1 cellular context compared by ENCODE assay signal in the genomic region with DNA sequence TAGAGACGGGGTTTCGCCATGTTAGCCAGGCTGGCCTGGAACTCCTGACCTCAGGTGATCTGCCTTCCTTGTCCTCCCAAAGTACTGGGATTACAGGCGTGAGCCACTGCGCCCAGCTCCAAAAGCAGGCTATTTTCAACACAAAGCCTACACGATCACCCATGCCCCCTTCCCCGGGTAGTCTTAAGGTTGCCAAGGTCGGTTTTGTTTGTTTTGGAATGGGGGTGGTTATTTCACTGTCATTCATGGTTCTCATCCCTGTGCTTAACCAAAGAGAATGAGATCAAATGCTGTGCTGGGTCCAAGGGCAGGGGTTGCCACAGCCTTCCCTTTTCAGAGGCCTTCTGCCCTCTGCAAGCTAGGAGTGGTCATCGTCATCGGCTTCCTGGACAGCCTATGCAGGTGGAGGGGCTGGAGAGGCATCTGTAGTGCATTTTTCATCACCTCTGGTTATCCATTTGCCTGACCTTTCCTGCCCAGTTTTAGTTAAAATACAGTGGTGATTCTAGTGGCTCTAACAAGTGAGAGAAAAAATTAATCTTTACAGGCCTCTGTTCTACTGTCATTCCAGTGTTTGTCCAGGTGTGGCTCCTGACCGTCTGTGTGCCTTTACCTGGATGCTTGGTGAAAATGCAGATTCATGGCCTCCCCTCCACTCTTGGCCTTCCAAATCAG.
TF ChIP-seq lines count a peak whose summit lies in the region.

No MANE protein-coding gene starts in this region.

TF ChIP-seq in HepG2, 621 proteins besides CTCF, POLR2A, EP300 and RAD21 (continued from another document and continues in another):
- TF ChIP-seq ZBTB49 (CRISPR knock-in tag; IDR thresholded peaks at IDR 0.05; ENCODE audit: borderline replicate concordance) (no peak), ZNF180 (CRISPR knock-in tag; IDR thresholded peaks at IDR 0.05; ENCODE audit: borderline replicate concordance, low read depth) (no peak), ZNF160 (CRISPR knock-in tag; IDR thresholded peaks at IDR 0.05) (peak; percentile 61; the same call in 1 of the 2 replicates), THAP11 (CRISPR knock-in tag; IDR thresholded peaks at IDR 0.05) (0 out of 2 replicates have a peak, but pooled peaks have one; percentile 50), TEAD3 (CRISPR knock-in tag; optimal IDR thresholded peaks at IDR 0.05; ENCODE audit: borderline replicate concordance) (peak; percentile 90), SYNCRIP (IDR thresholded peaks at IDR 0.05; ENCODE audit: insufficient read depth, low read depth, low read length) (no peak), ZNF713 (CRISPR knock-in tag; IDR thresholded peaks at IDR 0.05) (no peak), ZNF333 (CRISPR knock-in tag; IDR thresholded peaks at IDR 0.05; ENCODE audit: borderline replicate concordance) (no peak), FOXJ3 (CRISPR knock-in tag; IDR thresholded peaks at IDR 0.05; ENCODE audit: borderline replicate concordance) (peak; percentile 82; the same call in 1 of the 2 replicates), MTA1 (CRISPR knock-in tag; IDR thresholded peaks at IDR 0.05; ENCODE audit: borderline replicate concordance) (peak; percentile 95), KLF15 (CRISPR knock-in tag; IDR thresholded peaks at IDR 0.05; ENCODE audit: borderline replicate concordance) (no peak), ATM (IDR thresholded peaks at IDR 0.05; ENCODE audit: borderline replicate concordance) (no peak), ZFX (CRISPR knock-in tag; IDR thresholded peaks at IDR 0.05; ENCODE audit: low read depth) (peak; percentile 73), ZNF737 (CRISPR knock-in tag; IDR thresholded peaks at IDR 0.05; ENCODE audit: borderline replicate concordance) (no peak), ZNF557 (CRISPR knock-in tag; IDR thresholded peaks at IDR 0.05) (no peak; the same call in 1 of the 2 replicates), AGO1 (IDR thresholded peaks at IDR 0.05; ENCODE audit: low read depth, low read length, poor library complexity, severe bottlenecking) (no peak), MTERF4 (CRISPR knock-in tag; IDR thresholded peaks at IDR 0.05) (0 out of 2 replicates have a peak, but pooled peaks have one; percentile 34), RERE (CRISPR knock-in tag; IDR thresholded peaks at IDR 0.05; ENCODE audit: low read depth) (no peak; the same call in 1 of the 2 replicates), FOSL2 (CRISPR knock-in tag; IDR thresholded peaks at IDR 0.05) (peak; percentile 81), NFIC (IDR thresholded peaks at IDR 0.05; ENCODE audit: low read length) (no peak; the same call in 1 of the 2 replicates), SP4 (CRISPR knock-in tag; IDR thresholded peaks at IDR 0.05) (peak; percentile 49; the same call in 1 of the 2 replicates), ZNF772 (CRISPR knock-in tag; IDR thresholded peaks at IDR 0.05) (no peak), MED1 (CRISPR knock-in tag; IDR thresholded peaks at IDR 0.05) (peak; percentile 96), PRDM10 (CRISPR knock-in tag; IDR thresholded peaks at IDR 0.05; ENCODE audit: low read depth) (no peak), RBM39 (IDR thresholded peaks at IDR 0.05; ENCODE audit: low read depth, low read length, poor library complexity, severe bottlenecking) (no peak), ZNF343 (CRISPR knock-in tag; IDR thresholded peaks at IDR 0.05) (no peak), SOX6 (IDR thresholded peaks at IDR 0.05) (no peak), SOX6 (CRISPR knock-in tag; IDR thresholded peaks at IDR 0.05) (peak; percentile 96), ZNF225 (CRISPR knock-in tag; IDR thresholded peaks at IDR 0.05) (no peak), YY1 (IDR thresholded peaks at IDR 0.05; ENCODE audit: insufficient read depth, insufficient replicate concordance, low read depth, low read length) (no peak), SIX1 (CRISPR knock-in tag; IDR thresholded peaks at IDR 0.05; ENCODE audit: borderline replicate concordance) (peak; percentile 81; the same call in 1 of the 2 replicates), ZNF607 (CRISPR knock-in tag; IDR thresholded peaks at IDR 0.05; ENCODE audit: borderline replicate concordance) (no peak), RNF2 (conservative IDR thresholded peaks at IDR 0.05; ENCODE audit: low read depth) (no peak)
- TF ChIP-seq, protein P1, sequence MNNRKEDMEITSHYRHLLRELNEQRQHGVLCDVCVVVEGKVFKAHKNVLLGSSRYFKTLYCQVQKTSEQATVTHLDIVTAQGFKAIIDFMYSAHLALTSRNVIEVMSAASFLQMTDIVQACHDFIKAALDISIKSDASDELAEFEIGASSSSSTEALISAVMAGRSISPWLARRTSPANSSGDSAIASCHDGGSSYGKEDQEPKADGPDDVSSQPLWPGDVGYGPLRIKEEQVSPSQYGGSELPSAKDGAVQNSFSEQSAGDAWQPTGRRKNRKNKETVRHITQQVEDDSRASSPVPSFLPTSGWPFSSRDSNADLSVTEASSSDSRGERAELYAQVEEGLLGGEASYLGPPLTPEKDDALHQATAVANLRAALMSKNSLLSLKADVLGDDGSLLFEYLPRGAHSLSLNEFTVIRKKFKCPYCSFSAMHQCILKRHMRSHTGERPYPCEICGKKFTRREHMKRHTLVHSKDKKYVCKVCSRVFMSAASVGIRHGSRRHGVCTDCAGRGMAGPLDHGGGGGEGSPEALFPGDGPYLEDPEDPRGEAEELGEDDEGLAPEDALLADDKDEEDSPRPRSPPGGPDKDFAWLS (CRISPR knock-in tag; IDR thresholded peaks at IDR 0.05; ENCODE audit: borderline replicate concordance): no peak
- TF ChIP-seq, protein P2, sequence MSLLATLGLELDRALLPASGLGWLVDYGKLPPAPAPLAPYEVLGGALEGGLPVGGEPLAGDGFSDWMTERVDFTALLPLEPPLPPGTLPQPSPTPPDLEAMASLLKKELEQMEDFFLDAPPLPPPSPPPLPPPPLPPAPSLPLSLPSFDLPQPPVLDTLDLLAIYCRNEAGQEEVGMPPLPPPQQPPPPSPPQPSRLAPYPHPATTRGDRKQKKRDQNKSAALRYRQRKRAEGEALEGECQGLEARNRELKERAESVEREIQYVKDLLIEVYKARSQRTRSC (CRISPR knock-in tag; IDR thresholded peaks at IDR 0.05; ENCODE audit: low read depth): no peak
- TF ChIP-seq, protein P3, sequence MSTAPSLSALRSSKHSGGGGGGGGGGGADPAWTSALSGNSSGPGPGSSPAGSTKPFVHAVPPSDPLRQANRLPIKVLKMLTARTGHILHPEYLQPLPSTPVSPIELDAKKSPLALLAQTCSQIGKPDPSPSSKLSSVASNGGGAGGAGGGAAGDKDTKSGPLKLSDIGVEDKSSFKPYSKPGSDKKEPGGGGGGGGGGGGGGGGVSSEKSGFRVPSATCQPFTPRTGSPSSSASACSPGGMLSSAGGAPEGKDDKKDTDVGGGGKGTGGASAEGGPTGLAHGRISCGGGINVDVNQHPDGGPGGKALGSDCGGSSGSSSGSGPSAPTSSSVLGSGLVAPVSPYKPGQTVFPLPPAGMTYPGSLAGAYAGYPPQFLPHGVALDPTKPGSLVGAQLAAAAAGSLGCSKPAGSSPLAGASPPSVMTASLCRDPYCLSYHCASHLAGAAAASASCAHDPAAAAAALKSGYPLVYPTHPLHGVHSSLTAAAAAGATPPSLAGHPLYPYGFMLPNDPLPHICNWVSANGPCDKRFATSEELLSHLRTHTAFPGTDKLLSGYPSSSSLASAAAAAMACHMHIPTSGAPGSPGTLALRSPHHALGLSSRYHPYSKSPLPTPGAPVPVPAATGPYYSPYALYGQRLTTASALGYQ (CRISPR knock-in tag; IDR thresholded peaks at IDR 0.05): peak; percentile 83
- TF ChIP-seq, protein P4, sequence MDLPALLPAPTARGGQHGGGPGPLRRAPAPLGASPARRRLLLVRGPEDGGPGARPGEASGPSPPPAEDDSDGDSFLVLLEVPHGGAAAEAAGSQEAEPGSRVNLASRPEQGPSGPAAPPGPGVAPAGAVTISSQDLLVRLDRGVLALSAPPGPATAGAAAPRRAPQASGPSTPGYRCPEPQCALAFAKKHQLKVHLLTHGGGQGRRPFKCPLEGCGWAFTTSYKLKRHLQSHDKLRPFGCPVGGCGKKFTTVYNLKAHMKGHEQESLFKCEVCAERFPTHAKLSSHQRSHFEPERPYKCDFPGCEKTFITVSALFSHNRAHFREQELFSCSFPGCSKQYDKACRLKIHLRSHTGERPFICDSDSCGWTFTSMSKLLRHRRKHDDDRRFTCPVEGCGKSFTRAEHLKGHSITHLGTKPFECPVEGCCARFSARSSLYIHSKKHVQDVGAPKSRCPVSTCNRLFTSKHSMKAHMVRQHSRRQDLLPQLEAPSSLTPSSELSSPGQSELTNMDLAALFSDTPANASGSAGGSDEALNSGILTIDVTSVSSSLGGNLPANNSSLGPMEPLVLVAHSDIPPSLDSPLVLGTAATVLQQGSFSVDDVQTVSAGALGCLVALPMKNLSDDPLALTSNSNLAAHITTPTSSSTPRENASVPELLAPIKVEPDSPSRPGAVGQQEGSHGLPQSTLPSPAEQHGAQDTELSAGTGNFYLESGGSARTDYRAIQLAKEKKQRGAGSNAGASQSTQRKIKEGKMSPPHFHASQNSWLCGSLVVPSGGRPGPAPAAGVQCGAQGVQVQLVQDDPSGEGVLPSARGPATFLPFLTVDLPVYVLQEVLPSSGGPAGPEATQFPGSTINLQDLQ (CRISPR knock-in tag; IDR thresholded peaks at IDR 0.05): 0 out of 2 replicates have a peak, but pooled peaks have one; percentile 37
